26 cellular contexts compared by ENCODE assay signal in genomic region chr4:79046191-79046590, GRCh38.
"Had no signal": no experiment of that assay in that cellular context is flagged by ENCODE, and none has a peak within 500 bp of the region (broad histone marks: within the 10 kb centered on the region; RNA-seq: fewer than 3 reads in every experiment).

No MANE protein-coding gene starts in this region.

- DNase-seq: activated B cell treated with CpG ODN at 0.5 μM for 24 hours; activated CD4-positive, alpha-beta T cell treated with anti-CD3 and anti-CD28 coated beads, Interleukin-2, amount 50 U/mL, for 1 hour; activated CD8-positive, alpha-beta T cell treated with anti-CD3 and anti-CD28 coated beads for 36 hours; activated naive CD8-positive, alpha-beta T cell treated with anti-CD3 and anti-CD28 coated beads, Interleukin-2, amount 50 U/mL, for 24 hours; activated T-cell treated with anti-CD3 and anti-CD28 coated beads, Interleukin-2, amount 50 U/mL, for 4 hours; body of pancreas; cerebellar nuclear complex; colonic mucosa; effector memory CD4-positive, alpha-beta T cell; erythroblast; heart right ventricle; left ventricle myocardium inferior; naive B cell; occipital lobe; psoas muscle; right cardiac atrium; stimulated activated CD4-positive, alpha-beta T cell treated with anti-CD3 and anti-CD28 coated beads, Interleukin-4, amount 100 ng/mL, for 1 hour; stimulated activated naive CD8-positive, alpha-beta T cell treated with anti-CD3 and anti-CD28 coated beads, Interleukin-15, Interleukin-2, amounts not matched to agents 100 U/mL and 50 U/mL, for 24 hours; T-helper 2 cell; trophoblast cell had no signal

- H3K4me1 ChIP-seq: colonic mucosa, parathyroid adenoma, psoas muscle had no signal

- H3K9me3 ChIP-seq: body of pancreas, colonic mucosa, heart right ventricle, left ventricle myocardium inferior, psoas muscle, thoracic aorta had no signal

- H3K4me3 ChIP-seq: body of pancreas, colonic mucosa, heart right ventricle, left ventricle myocardium inferior, lung, psoas muscle, thoracic aorta had no signal

- H2AFZ ChIP-seq: parathyroid adenoma had no signal

- ATAC-seq: activated CD8-positive, alpha-beta T cell treated with anti-CD3 and anti-CD28 coated beads for 36 hours; activated naive CD8-positive, alpha-beta T cell treated with anti-CD3 and anti-CD28 coated beads, Interleukin-2, amount 50 U/mL, for 24 hours; activated T-cell treated with anti-CD3 and anti-CD28 coated beads, Interleukin-2, amount 50 U/mL, for 4 hours; activated T-helper 17 cell treated with anti-CD3 and anti-CD28 coated beads, Interleukin-2, amount 50 U/mL, for 72 hours; body of pancreas; psoas muscle; right cardiac atrium; stimulated activated naive CD8-positive, alpha-beta T cell treated with anti-CD3 and anti-CD28 coated beads, Interleukin-15, Interleukin-2, amounts not matched to agents 100 U/mL and 50 U/mL, for 24 hours had no signal

- H3K79me2 ChIP-seq: parathyroid adenoma had no signal

- H3K27me3 ChIP-seq: body of pancreas, colonic mucosa, heart right ventricle had no signal

- H3K36me3 ChIP-seq: colonic mucosa, heart right ventricle, left ventricle myocardium inferior, thoracic aorta had no signal

- FAIRE-seq: islet of Langerhans, urothelium cell line had no signal

- H3K27ac ChIP-seq: body of pancreas, colonic mucosa, heart right ventricle, left ventricle myocardium inferior, parathyroid adenoma, psoas muscle, thoracic aorta had no signal

- H3K9ac ChIP-seq: parathyroid adenoma had no signal
